In the genomic region with DNA sequence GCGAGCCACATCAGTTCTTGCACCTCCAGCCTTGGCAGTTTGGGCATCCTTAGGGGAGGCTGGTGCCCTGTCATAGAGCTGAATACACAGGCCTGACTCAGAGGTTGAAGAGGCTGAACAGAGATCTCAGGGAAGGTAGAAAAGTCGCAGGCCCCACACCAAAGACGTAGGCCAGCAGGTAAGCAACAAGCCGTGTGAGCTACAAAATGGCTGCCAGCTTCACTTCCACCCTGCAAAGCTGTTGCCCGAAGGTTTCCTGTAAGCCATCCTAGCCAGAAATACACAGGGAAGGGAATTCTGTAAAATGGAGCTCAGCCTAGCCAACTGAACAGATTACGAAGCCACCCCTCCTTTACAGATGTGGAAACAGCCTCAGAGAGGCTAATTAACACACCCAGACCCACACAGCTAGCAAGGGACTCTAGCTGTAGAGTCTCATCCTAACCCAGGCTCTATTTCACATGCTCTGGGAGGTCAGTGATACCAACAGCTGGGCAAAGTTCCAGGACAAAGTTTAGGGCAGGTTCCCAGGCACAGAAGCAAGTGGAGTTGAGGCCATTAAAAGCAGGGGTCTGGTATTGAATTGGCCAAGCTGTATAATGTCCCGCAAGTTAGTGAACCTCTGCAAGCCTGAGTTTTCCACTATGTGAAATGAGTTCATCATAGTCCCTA, we compare ENCODE assay signal across 25 cellular contexts.
"Had no signal": no experiment of that assay in that cellular context is flagged by ENCODE, and none has a peak within 500 bp of the region (broad histone marks: within the 10 kb centered on the region; RNA-seq: fewer than 3 reads in every experiment).

No MANE protein-coding gene starts in this region.

- H3K4me3 ChIP-seq: SJSA1 had no signal

- H3K4me2 ChIP-seq: SK-N-SH had no signal

- H3K9me2 ChIP-seq: SK-N-SH had no signal

- DNase-seq: activated B cell treated with CpG ODN at 0.5 μM for 24 hours; activated CD4-positive, alpha-beta memory T cell treated with anti-CD3 and anti-CD28 coated beads for 36 hours; activated CD4-positive, alpha-beta T cell treated with anti-CD3 and anti-CD28 coated beads for 4 hours; activated CD4-positive, alpha-beta T cell treated with anti-CD3 and anti-CD28 coated beads, Interleukin-2, amount 50 U/mL, for 1 hour; activated CD4-positive, CD25-positive, alpha-beta regulatory T cell treated with anti-CD3 and anti-CD28 coated beads, Interleukin-2, amount 50 U/mL, for 72 hours; activated CD8-positive, alpha-beta memory T cell treated with anti-CD3 and anti-CD28 coated beads, Interleukin-2, amount 50 U/mL, for 4 hours; activated gamma-delta T cell treated with Interleukin-2 at 50 U/mL for 16 hours; activated naive CD4-positive, alpha-beta T cell treated with anti-CD3 and anti-CD28 coated beads for 36 hours; activated naive CD8-positive, alpha-beta T cell treated with anti-CD3 and anti-CD28 coated beads, Interleukin-2, amount 50 U/mL, for 24 hours; activated T-cell treated with anti-CD3 and anti-CD28 coated beads for 4 hours; activated T-cell treated with anti-CD3 and anti-CD28 coated beads, Interleukin-2, amount 50 U/mL, for 4 hours; cerebellar nuclear complex; Karpas-422; KBM-7; NCI-H1048; NCI-H1105 treated with DMSO at 0.1 percent for 48 hours; NCI-H1436; NCI-H1694; NCI-H1930; NCI-H2081 treated with DMSO at 0.1 percent for 48 hours; NCI-H345; NCI-H524 treated with DMSO at 0.1 percent for 48 hours; Right ventricle myocardium superior; SK-N-SH had no signal

- H3K9me3 ChIP-seq: SJSA1, SK-N-SH had no signal

- H3K4me1 ChIP-seq: SJSA1 had no signal

- H3K9ac ChIP-seq: SK-N-SH had no signal

- H3K36me3 ChIP-seq: SJSA1 had no signal

- ATAC-seq: activated naive CD8-positive, alpha-beta T cell treated with anti-CD3 and anti-CD28 coated beads, Interleukin-2, amount 50 U/mL, for 24 hours; activated T-cell treated with anti-CD3 and anti-CD28 coated beads, Interleukin-2, amount 50 U/mL, for 4 hours had no signal

- H3K27ac ChIP-seq: SJSA1 had no signal
